25 cellular contexts compared by ENCODE assay signal in the genomic region with DNA sequence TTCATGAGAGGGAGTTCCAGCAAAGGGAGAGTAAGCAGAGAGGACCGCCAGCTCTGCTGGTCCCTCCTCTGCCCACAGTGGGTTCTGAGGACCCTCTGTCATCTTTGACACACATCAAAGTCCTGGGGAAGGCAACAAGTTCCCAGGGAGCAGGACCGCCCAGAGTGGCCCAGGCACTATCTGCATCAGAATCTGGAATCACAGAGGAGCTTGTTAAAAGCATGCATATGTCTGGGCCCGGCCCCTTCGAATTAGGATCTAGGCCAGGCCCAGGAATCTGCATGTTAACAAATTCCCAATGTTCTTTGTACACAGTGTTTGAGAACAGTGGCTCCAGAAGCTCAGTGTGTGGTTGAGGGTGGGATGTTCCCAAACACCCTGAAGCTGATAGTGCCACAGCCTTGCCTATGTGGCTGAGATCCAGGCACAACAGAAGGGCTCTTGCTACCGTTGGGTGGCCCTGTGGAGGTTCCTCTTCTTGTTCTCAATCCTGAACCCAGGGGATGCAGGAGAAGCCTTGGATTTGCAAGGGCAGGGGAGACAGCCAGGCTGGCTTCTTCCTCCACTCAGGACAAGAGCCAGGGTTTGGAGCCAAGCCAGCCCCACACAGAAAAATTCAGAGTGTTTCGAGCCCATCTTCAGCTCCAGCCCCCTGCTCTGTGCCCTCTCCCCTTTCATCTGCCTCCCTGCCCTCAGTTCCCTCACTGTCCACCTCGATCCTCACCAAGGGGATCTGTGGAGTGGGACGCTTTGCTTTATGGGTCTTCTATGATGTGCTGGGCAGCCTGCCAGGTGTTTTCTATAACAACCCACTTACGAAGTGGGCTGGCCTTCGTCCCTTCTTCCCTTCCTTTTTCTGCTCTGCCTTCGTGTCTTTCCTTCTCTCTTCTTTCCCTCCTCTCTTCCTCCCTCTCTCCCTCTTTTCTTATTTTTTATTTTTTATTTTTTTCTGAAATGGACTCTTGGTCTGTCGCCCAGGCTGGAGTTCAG.
A peak's percentile ranks its signal among the peaks of the same experiment; 100 is the strongest.
DNase-seq lines count a peak whose midpoint lies in the region; ATAC-seq and TF ChIP-seq lines count a peak whose summit lies in the region.
"Had no signal": no experiment of that assay in that cellular context is flagged by ENCODE, and none has a peak within 500 bp of the region (broad histone marks: within the 10 kb centered on the region; RNA-seq: fewer than 3 reads in every experiment).

No MANE protein-coding gene starts in this region.

- H3K18ac ChIP-seq in IMR-90 (ENCODE audit: low read depth, low read length) = no peak overlapping the region

- H2BK5ac ChIP-seq in IMR-90 (ENCODE audit: low read depth, low read length, poor library complexity, severe bottlenecking) = no peak overlapping the region

- H3K56ac ChIP-seq in IMR-90 (ENCODE audit: extremely low read depth, insufficient read depth, low read length) = no peak overlapping the region

- H4K8ac ChIP-seq in IMR-90 (ENCODE audit: low read depth in 2 of 2, low read length in 2 of 2) = no peak overlapping the region

- no peak for TF ChIP-seq POLR2A in IMR-90 (IDR thresholded peaks at IDR 0.05; ENCODE audit: low read depth, low read length)

- no peaks in the 10 kb centered on the region for H4K20me1 ChIP-seq in IMR-90 (ENCODE audit: insufficient read depth, low read length)

- no peak overlapping the region for H3K9ac ChIP-seq in IMR-90 (ENCODE audit: low read depth, low read length)
- H3K9ac ChIP-seq: parathyroid adenoma had no signal

- peaks cover 6% of the 10 kb centered on the region for H3K9me3 Mint-ChIP-seq in Calu3 (ENCODE audit: low read depth, unreplicated experiment)
- H3K9me3 Mint-ChIP-seq: activated CD4-positive, alpha-beta T cell treated with anti-CD3 and anti-CD28 coated beads, Interleukin-2, amount 10 ng/mL, durations not matched to agents 7 days and 5 days; activated T-helper 1 cell treated with anti-CD3 and anti-CD28 coated beads, Interleukin-12 subunit alpha, Interleukin-12 subunit beta, Interleukin-2, Interleukin-4 antibody, amounts not matched to agents 30 ng/mL and 10 ng/mL and 1 ng/mL, durations not matched to agents 14 hours and 24 hours and 36 hours had no signal

- H3K4me3 ChIP-seq in IMR-90 (ENCODE audit: insufficient read depth, low read depth, low read length) (no peak overlapping the region), HAP-1 (no peak overlapping the region)
- H3K4me3 ChIP-seq: GM23338, right lobe of liver, tibial artery had no signal

- BruUV-seq in Calu3 (replicated peaks; lab: Mats Ljungman, UMichigan) (no TSS peak), IMR-90 (replicated peaks; lab: Mats Ljungman, UMichigan) (no TSS peak)

- in situ Hi-C loops in IMR-90 (cut with MboI; ENCODE audit: low sequenced_read_pairs) (no loop called here), HAP-1 (cut with MboI; ENCODE audit: low sequenced_read_pairs) (no loop called here)

- no peak overlapping the region for H3K4me2 ChIP-seq in IMR-90 (ENCODE audit: low read depth, low read length)
- H3K4me2 ChIP-seq: GM23338 had no signal

- no peak overlapping the region for H3K23ac ChIP-seq in IMR-90 (ENCODE audit: low read depth, low read length)

- intact Hi-C loops in Calu3 (cut with micrococcal nuclease; ENCODE audit: unreplicated experiment) (no loop called here), IMR-90 (cut with micrococcal nuclease) (no loop called here)

- H2AK5ac ChIP-seq in IMR-90 (ENCODE audit: low read depth, low read length) = peak overlapping the region; percentile 24

- H3K36me3 ChIP-seq in IMR-90 (ENCODE audit: control insufficient read depth, insufficient read depth, low read length) (no peaks in the 10 kb centered on the region), HAP-1 (replicated peaks) (no peaks in the 10 kb centered on the region)
- H3K36me3 ChIP-seq: right lobe of liver, tibial artery had no signal

- H3K4me3 Mint-ChIP-seq in Calu3 (ENCODE audit: low read depth, unreplicated experiment) = no peak overlapping the region
- H3K4me3 Mint-ChIP-seq: activated CD4-positive, alpha-beta T cell treated with anti-CD3 and anti-CD28 coated beads, Interleukin-2, amount 10 ng/mL, durations not matched to agents 7 days and 5 days; activated naive CD8-positive, alpha-beta T cell; activated T-helper 1 cell treated with anti-CD3 and anti-CD28 coated beads, Interleukin-12 subunit alpha, Interleukin-12 subunit beta, Interleukin-2, Interleukin-4 antibody, amounts not matched to agents 30 ng/mL and 10 ng/mL and 1 ng/mL, durations not matched to agents 14 hours and 24 hours and 36 hours; GM23338; stimulated activated naive CD8-positive, alpha-beta T cell treated with anti-CD3 and anti-CD28 coated beads, Interleukin-15, Interleukin-2, amounts not matched to agents 100 ng/mL and 50 ng/mL, for 24 hours had no signal

- no peak overlapping the region for H4K91ac ChIP-seq in IMR-90 (ENCODE audit: insufficient read depth, low read depth, low read length)

- 94% methylated on average over 3 of the region's 12 CpGs; no CpG with 5 or more reads in 1 of the 2 experiments for WGBS in IMR-90 (ENCODE audit: extremely low coverage in 2 of 2, insufficient read length in 1 of 2), 2 experiments

- POLR2A ChIA-PET in IMR-90 (lab: Charles Lee; ENCODE audit: unreplicated experiment) = no interaction called here

- H3K36me3 Mint-ChIP-seq in Calu3 (ENCODE audit: insufficient read depth, unreplicated experiment) = peaks cover 18% of the 10 kb centered on the region
- H3K36me3 Mint-ChIP-seq: activated naive CD8-positive, alpha-beta T cell had no signal

- ATAC-seq in IMR-90 (ENCODE audit: low read depth) = no peak
- no peak for ATAC-seq in foreskin keratinocyte
- ATAC-seq: GM23338, right lobe of liver, Right ventricle myocardium inferior had no signal

- dilution Hi-C loops in IMR-90 (cut with HindIII; ENCODE audit: low sequenced_read_pairs, unreplicated experiment) = no loop called here

- H4K5ac ChIP-seq in IMR-90 (ENCODE audit: low read depth, low read length) = no peak overlapping the region

- no peaks in the 10 kb centered on the region for H3K79me1 ChIP-seq in IMR-90 (ENCODE audit: low read depth in 1 of 2, low read length in 2 of 2)

- no peak overlapping the region for H2AK9ac ChIP-seq in IMR-90 (replicated peaks; ENCODE audit: low read depth, low read length, poor library complexity)

- H3K9me3 ChIP-seq in IMR-90 (ENCODE audit: control insufficient read depth, insufficient read depth, low read length) = peaks cover 2% of the 10 kb centered on the region; the same call in 1 of the 2 replicates
- no peaks in the 10 kb centered on the region; the same call in 1 of the 2 replicates for H3K9me3 ChIP-seq in HAP-1
- H3K9me3 ChIP-seq: right lobe of liver, tibial artery had no signal

- no peaks in the 10 kb centered on the region for H3K27me3 ChIP-seq in IMR-90 (ENCODE audit: control insufficient read depth, insufficient read depth, low read length)
- H3K27me3 ChIP-seq in foreskin keratinocyte = no peaks in the 10 kb centered on the region
- H3K27me3 ChIP-seq in HAP-1 (ENCODE audit: low read depth) = no peaks in the 10 kb centered on the region
- H3K27me3 ChIP-seq: right lobe of liver, tibial artery had no signal

- no peak overlapping the region for H2BK20ac ChIP-seq in IMR-90 (ENCODE audit: low read depth, low read length)

- H2BK15ac ChIP-seq in IMR-90 (ENCODE audit: low read depth, low read length) = no peak overlapping the region

- H3K4ac ChIP-seq in IMR-90 (ENCODE audit: low read depth, low read length) = no peak overlapping the region

- TF ChIP-seq CTCF in Calu3 (IDR thresholded peaks at IDR 0.05; ENCODE audit: unreplicated experiment) = no peak
- no peak for TF ChIP-seq CTCF in IMR-90 (conservative IDR thresholded peaks at IDR 0.05; ENCODE audit: low read depth, low read length)
- no peak for TF ChIP-seq CTCF in foreskin keratinocyte (conservative IDR thresholded peaks at IDR 0.05)

- H2BK120ac ChIP-seq in IMR-90 (ENCODE audit: low read depth, low read length) = no peak overlapping the region

- H3K27ac ChIP-seq in IMR-90 (ENCODE audit: insufficient read depth, low read length) (no peak overlapping the region), foreskin keratinocyte (peak overlapping the region; percentile 48)
- H3K27ac ChIP-seq: parathyroid adenoma, right lobe of liver, tibial artery had no signal

- H3K4me1 ChIP-seq in IMR-90 (ENCODE audit: control insufficient read depth, insufficient read depth, low read length) (peaks cover 15% of the 10 kb centered on the region), foreskin keratinocyte (peaks cover 38% of the 10 kb centered on the region), HAP-1 (no peaks in the 10 kb centered on the region)
- H3K4me1 ChIP-seq: parathyroid adenoma, right lobe of liver had no signal

- H3K9me1 ChIP-seq in IMR-90 (ENCODE audit: insufficient read depth, low read length) = peaks cover 12% of the 10 kb centered on the region

- no peak overlapping the region for H2AFZ ChIP-seq in IMR-90 (replicated peaks; ENCODE audit: low read length, poor library complexity)
- H2AFZ ChIP-seq: GM23338, parathyroid adenoma had no signal

- H3K4me1 Mint-ChIP-seq in Calu3 (ENCODE audit: low read depth, unreplicated experiment) = peaks cover 75% of the 10 kb centered on the region
- H3K4me1 Mint-ChIP-seq: activated CD4-positive, alpha-beta T cell treated with anti-CD3 and anti-CD28 coated beads, Interleukin-2, amount 10 ng/mL, durations not matched to agents 7 days and 5 days; GM23338 had no signal

- TF ChIP-seq RAD21 in IMR-90 (IDR thresholded peaks at IDR 0.05; ENCODE audit: low read length) = no peak

- CTCF ChIA-PET in Calu3 (lab: Charles Lee) (no interaction called here), IMR-90 (lab: Yijun Ruan, JAX) (interaction anchor here (0.7 kb wide), 1 partner anchor 17 kb away, joined by 3 read pairs; no protein-coding TSS in a partner anchor)

- no peak overlapping the region for H3K14ac ChIP-seq in IMR-90 (replicated peaks; ENCODE audit: low read depth, low read length)

- peak overlapping the region; percentile 54 for H3K27ac Mint-ChIP-seq in Calu3 (ENCODE audit: unreplicated experiment)
- H3K27ac Mint-ChIP-seq: activated CD4-positive, alpha-beta T cell treated with anti-CD3 and anti-CD28 coated beads, Interleukin-2, amount 10 ng/mL, durations not matched to agents 7 days and 5 days; activated naive CD8-positive, alpha-beta T cell; activated T-helper 1 cell treated with anti-CD3 and anti-CD28 coated beads, Interleukin-12 subunit alpha, Interleukin-12 subunit beta, Interleukin-2, Interleukin-4 antibody, amounts not matched to agents 30 ng/mL and 10 ng/mL and 1 ng/mL, durations not matched to agents 14 hours and 24 hours and 36 hours; GM23338; stimulated activated naive CD8-positive, alpha-beta T cell treated with anti-CD3 and anti-CD28 coated beads, Interleukin-15, Interleukin-2, amounts not matched to agents 100 ng/mL and 50 ng/mL, for 24 hours had no signal

- no peak for DNase-seq in Calu3
- DNase-seq in IMR-90 = no peak
- DNase-seq in NCI-H510A treated with DMSO at 0.1 percent for 48 hours (lab: John Stamatoyannopoulos, UW) = peak; percentile 29
- no peak for DNase-seq in foreskin keratinocyte
- no peak for DNase-seq in HAP-1 (ENCODE audit: low spot score in 2 of 2)
- no peak for DNase-seq in HCEC 1CT
- no peak for DNase-seq in GF-D8 (lab: John Stamatoyannopoulos, UW)
- DNase-seq in H4 (ENCODE audit: low spot score) = no peak
- DNase-seq: activated CD4-positive, alpha-beta T cell treated with anti-CD3 and anti-CD28 coated beads, Interleukin-2, amount 10 ng/mL, durations not matched to agents 7 days and 5 days; aorta; central memory CD4-positive, alpha-beta T cell; GDM1; islet precursor cell; Karpas-422; NCI-H2107; NCI-H526; right lobe of liver; T-helper 9 cell had no signal

- H3K27me3 Mint-ChIP-seq in Calu3 (ENCODE audit: unreplicated experiment) = no peaks in the 10 kb centered on the region
